Comparison of ENCODE assay signal across 8 cellular contexts in the genomic region with DNA sequence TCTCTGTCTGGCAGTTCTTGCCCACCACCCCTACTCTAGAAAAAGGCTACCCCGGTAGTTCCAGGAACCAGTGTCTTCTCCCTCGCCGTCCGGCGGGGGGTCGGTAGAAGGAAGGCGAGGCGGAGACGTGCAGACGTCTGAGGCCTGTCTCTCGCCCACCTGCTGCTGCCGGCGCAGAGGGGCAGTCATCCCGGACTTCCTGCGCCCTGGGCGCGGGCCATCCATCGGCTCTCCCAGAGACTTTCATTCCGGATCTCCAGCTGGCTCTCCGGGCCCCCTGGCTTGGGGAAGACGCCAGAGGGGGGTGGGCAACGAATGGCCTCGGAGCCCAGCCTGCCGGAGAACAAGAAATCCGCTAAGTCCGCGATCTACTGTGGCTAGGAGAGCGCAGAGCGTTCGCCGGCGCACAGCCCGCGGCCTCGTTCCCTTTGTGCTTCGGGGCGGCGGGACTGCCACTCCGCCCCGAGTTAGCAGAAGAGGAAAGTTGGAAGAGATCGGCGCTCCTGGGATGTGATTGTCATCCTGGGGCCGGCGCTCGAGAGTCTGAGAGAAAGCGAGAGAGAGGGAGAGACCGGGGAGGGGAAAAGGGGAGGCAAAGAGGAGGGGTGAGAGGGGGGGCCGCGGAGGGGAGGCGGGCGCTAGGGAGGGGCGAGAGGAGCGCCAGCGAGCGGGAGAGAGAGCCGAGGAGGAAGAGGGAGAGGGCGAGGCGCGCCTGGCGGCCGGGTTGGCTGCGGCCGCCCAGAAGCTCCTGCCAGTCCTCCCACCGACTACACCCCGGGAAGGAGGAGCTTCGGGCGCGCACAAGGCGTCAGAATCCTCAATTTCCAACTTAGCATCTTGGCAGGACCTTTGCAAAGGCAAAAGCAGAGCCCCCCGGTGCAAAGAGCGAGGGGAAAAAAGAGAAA. TPM values are rescaled to one million over a fixed set of nuclear protein-coding genes. Genes with fewer than 3 reads are reported as not detected.
DNase-seq lines count a peak whose midpoint lies in the region; ATAC-seq and TF ChIP-seq lines count a peak whose summit lies in the region.

A gene (plus strand): TSS at position 832 of the 905 bp plus-strand sequence. CDS start 334 bp downstream, outside the sequence.

- no peak for TF ChIP-seq CTCF in GM10266 (IDR thresholded peaks at IDR 0.05; ENCODE audit: control insufficient read depth, insufficient read depth, low read depth, missing control alignments)
- peak; percentile 20 for TF ChIP-seq CTCF in cardiac fibroblast (IDR thresholded peaks at IDR 0.05; ENCODE audit: low read depth, low read length)

- H3K36me3 ChIP-seq in SJSA1 = peaks cover 29% of the 10 kb centered on the region

- no peaks in the 10 kb centered on the region for H3K9me3 ChIP-seq in SJSA1 (replicated peaks)

- peaks cover 32 to 34% of the 10 kb centered on the region in 2 donors for H3K4me1 Mint-ChIP-seq in immature natural killer cell

- peaks cover 0 to 3% (median 0%) of the 10 kb centered on the region in 3 donors for H3K36me3 Mint-ChIP-seq in immature natural killer cell

- peak within 1 kb of the TSS; percentile 79 for H3K27ac ChIP-seq in SJSA1

- ATAC-seq in HG02623 (IDR thresholded peaks at IDR 0.05; ENCODE audit: unreplicated experiment) = no peak

- H3K27ac Mint-ChIP-seq in immature natural killer cell = peak within 1 kb of the TSS in 4 of 6 donors; percentile 53 to 85 (median 67)

- H3K4me3 Mint-ChIP-seq in immature natural killer cell = peak within 1 kb of the TSS; percentile 87 to 96 (median 89)

- H3K4me3 ChIP-seq in SJSA1 (peak within 1 kb of the TSS; percentile 98), cardiac fibroblast (replicated peaks in 1 of 2; ENCODE audit: low read depth in 2 of 2, low read length in 2 of 2) (peak within 1 kb of the TSS; percentile 69), skeletal muscle cell (ENCODE audit: low read depth, low read length) (peak within 1 kb of the TSS; percentile 73)

- peak; percentile 99 for DNase-seq in 8988T
- peak; percentile 46 for DNase-seq in GM10266 (ENCODE audit: extremely low spot score)
- peak; percentile 98 for DNase-seq in NCI-H1105 (lab: John Stamatoyannopoulos, UW)
- peak; percentile 91 to 96 for DNase-seq in SJSA1 (ENCODE audit: low read depth in 1 of 2, low spot score in 2 of 2)
- DNase-seq in cardiac fibroblast (ENCODE audit: low read depth in 2 of 2) = peak; percentile 97 to 98
- DNase-seq in immature natural killer cell = peak; percentile 12 to 30 (median 16)
- DNase-seq in skeletal muscle cell (ENCODE audit: low read depth) = peak; percentile 95

- peaks cover 32 to 67% (median 50%) of the 10 kb centered on the region in 3 donors for H3K27me3 Mint-ChIP-seq in immature natural killer cell (ENCODE audit: low read depth in 3 of 3)

- H3K9me3 Mint-ChIP-seq in immature natural killer cell = peaks cover 0 to 18% (median 7%) of the 10 kb centered on the region in 6 donors

- H3K27me3 ChIP-seq in SJSA1 (replicated peaks) = no peaks in the 10 kb centered on the region

- H3K4me1 ChIP-seq in SJSA1 (replicated peaks) = peaks cover 23% of the 10 kb centered on the region

RNA-seq across cellular contexts. Expression of the gene that starts here (rescaled TPM):
- 6.7 and 7.8 TPM in 2 replicates for total RNA-seq in SJSA1 (2014; rRNA removed; shearing (Covaris generic))
- not detected for polyA plus RNA-seq in immature natural killer cell

Comparison
In these comparisons a context has a peak if more than half of its experiments do, and no peak if none do; other contexts are left out.
1. Peak in DNase-seq in immature natural killer cell; RNA of the gene not detected or under 1 TPM.
2. DNase-seq: peak in every context shown above with its lines; median percentile 99 in 8988T; 98 in NCI-H1105; 98 in cardiac fibroblast; 95 in skeletal muscle cell; 94 in SJSA1; 46 in GM10266; 16 in immature natural killer cell.